Comparison of ENCODE assay signal across 14 cellular contexts in the genomic region with DNA sequence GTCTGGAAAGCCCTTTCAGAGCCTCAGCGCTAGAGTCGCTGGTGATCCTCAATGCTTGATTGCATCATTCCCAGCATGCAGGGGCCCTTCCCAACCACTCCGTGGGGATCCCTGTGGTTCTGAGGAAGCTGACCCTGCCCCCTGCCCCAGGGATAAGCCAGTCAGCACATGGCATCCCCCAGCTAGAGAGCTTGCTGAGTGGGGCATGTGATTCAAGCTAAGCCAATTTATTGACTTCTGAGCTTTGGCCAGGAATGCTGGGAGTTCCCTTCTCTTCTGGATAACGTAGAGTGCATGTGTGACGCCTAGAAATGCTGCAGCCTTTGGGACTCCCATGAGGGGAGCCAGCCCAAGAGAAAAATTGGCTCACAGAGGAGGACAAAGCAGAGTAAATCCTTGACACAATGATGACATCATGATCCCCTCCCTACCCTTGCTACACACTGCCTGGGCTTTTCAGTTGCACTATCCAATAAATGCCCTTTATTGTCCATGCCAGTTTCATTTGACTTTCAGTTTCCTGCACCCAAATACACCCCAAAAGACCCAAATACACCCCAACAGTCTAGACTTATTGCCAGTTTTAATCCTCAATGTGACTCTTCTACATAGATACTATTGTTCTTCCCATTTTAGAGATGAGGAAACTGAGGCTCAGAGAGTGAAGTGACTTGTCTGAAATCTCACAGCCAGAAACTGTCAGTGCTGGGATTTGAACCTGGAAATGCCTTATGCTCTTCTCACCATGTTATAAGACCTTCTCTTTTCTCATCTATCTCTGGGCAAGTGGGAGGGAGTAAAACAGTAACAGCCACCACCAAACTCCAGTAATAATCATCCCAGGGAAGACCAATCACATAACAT. TPM values are rescaled to one million over a fixed set of nuclear protein-coding genes. Genes with fewer than 3 reads are reported as not detected.
DNase-seq lines count a peak whose midpoint lies in the region; ATAC-seq and TF ChIP-seq lines count a peak whose summit lies in the region.
"Had no signal": no experiment of that assay in that cellular context is flagged by ENCODE, and none has a peak within 500 bp of the region (broad histone marks: within the 10 kb centered on the region; RNA-seq: fewer than 3 reads in every experiment).

No MANE protein-coding gene starts in this region.

- TF ChIP-seq CTCF in MM.1S (IDR thresholded peaks at IDR 0.05; ENCODE audit: low read length) = no peak
- TF ChIP-seq CTCF in GM20000 (IDR thresholded peaks at IDR 0.05; ENCODE audit: extremely low read depth, missing control alignments) = no peak

- no peak overlapping the region for H3K27ac ChIP-seq in MM.1S (ENCODE audit: low read length)

- no peaks in the 10 kb centered on the region for H3F3A ChIP-seq in MM.1S (ENCODE audit: insufficient read depth, low read length)

- H3K27me3 ChIP-seq in MM.1S (replicated peaks; ENCODE audit: insufficient read depth, low read length) = no peaks in the 10 kb centered on the region; the same call in 1 of the 2 replicates

- no peaks in the 10 kb centered on the region for H3K9me2 ChIP-seq in MM.1S (replicated peaks; ENCODE audit: insufficient read depth, low read length)

- H3K36me3 ChIP-seq in MM.1S (replicated peaks; ENCODE audit: insufficient read depth, low read length) = no peaks in the 10 kb centered on the region

- H3K79me2 ChIP-seq in MM.1S (ENCODE audit: low read length) = no peaks in the 10 kb centered on the region

- H3K9me3 ChIP-seq in MM.1S (replicated peaks; ENCODE audit: insufficient read depth, low read length) = no peaks in the 10 kb centered on the region

- DNase-seq in MM.1S (no peak), ecto neural progenitor cell (ENCODE audit: low spot score) (peak; percentile 59), left lobe of liver (ENCODE audit: low spot score) (no peak), smooth muscle cell of the brain vasculature (ENCODE audit: low read depth, low spot score) (peak; percentile 82), GM20000 (ENCODE audit: low spot score) (no peak)
- DNase-seq: AML-193; caudate nucleus; DMS79 treated with DMSO at 0.1 percent for 48 hours; natural killer cell; NCI-H187; stimulated activated CD4-positive, alpha-beta T cell treated with anti-CD3 and anti-CD28 coated beads, Interleukin-12 subunit alpha, Interleukin-12 subunit beta, amount 100 ng/mL, for 4 hours had no signal

- no peak overlapping the region for H3K9ac ChIP-seq in MM.1S (ENCODE audit: low read length)

- 0 out of 2 replicates have a peak overlapping the region, but pooled peaks have one; percentile 28 for H2AFZ ChIP-seq in MM.1S (ENCODE audit: low read length)

- no peaks in the 10 kb centered on the region for H3K4me1 ChIP-seq in MM.1S (ENCODE audit: low read length)

- ATAC-seq in left lobe of liver (peak; percentile 8), GM18502 (IDR thresholded peaks at IDR 0.05; ENCODE audit: poor library complexity, unreplicated experiment) (no peak), HG03442 (IDR thresholded peaks at IDR 0.05; ENCODE audit: unreplicated experiment) (no peak), GM18519 (IDR thresholded peaks at IDR 0.05; ENCODE audit: low FRiP score, unreplicated experiment) (no peak)
- ATAC-seq: natural killer cell had no signal

- H3K4me2 ChIP-seq in MM.1S (ENCODE audit: low read depth, low read length) = no peak overlapping the region

- no peaks in the 10 kb centered on the region for H4K20me1 ChIP-seq in MM.1S (ENCODE audit: insufficient read depth, low read length)

- no peak overlapping the region for H3K4me3 ChIP-seq in MM.1S (ENCODE audit: low read length)

RNA-seq across cellular contexts. Expression of a gene that starts 34.3 kb away (rescaled TPM):
- 6.5 TPM for total RNA-seq in left lobe of liver

Comparison
In these comparisons a context has a peak if more than half of its experiments do, and no peak if none do; other contexts are left out.
1. DNase-seq: peak in ecto neural progenitor cell (single experiment) and smooth muscle cell of the brain vasculature (single experiment); none in MM.1S (single experiment), left lobe of liver (single experiment) and GM20000 (single experiment).